In genomic region chr6:35392111-35392702, GRCh38 we compare ENCODE assay signal across 9 cellular contexts. TPM values are rescaled to one million over a fixed set of nuclear protein-coding genes. Genes with fewer than 3 reads are reported as not detected.
DNase-seq lines count a peak whose midpoint lies in the region; ATAC-seq, FAIRE-seq and TF ChIP-seq lines count a peak whose summit lies in the region.
"Had no signal": no experiment of that assay in that cellular context is flagged by ENCODE, and none has a peak within 500 bp of the region (broad histone marks: within the 10 kb centered on the region; RNA-seq: fewer than 3 reads in every experiment).

No MANE protein-coding gene starts in this region.

- peaks cover 12% of the 10 kb centered on the region for H3K36me3 Mint-ChIP-seq in activated T-cell treated with anti-CD3 and anti-CD28 coated beads, Interleukin-2, amount 50 U/mL, for 24 hours (ENCODE audit: low read depth)
- H3K36me3 Mint-ChIP-seq: activated CD8-positive, alpha-beta memory T cell treated with anti-CD3 and anti-CD28 coated beads, Interleukin-2, amount 10 ng/mL, durations not matched to agents 7 days and 5 days had no signal

- no peak for DNase-seq in activated T-cell treated with anti-CD3 and anti-CD28 coated beads, Interleukin-2, amount 50 U/mL, for 24 hours
- no peak for DNase-seq in activated T-cell treated with anti-CD3 and anti-CD28 coated beads, Interleukin-2, amount 50 U/mL, for 1 hour
- DNase-seq in SJSA1 (ENCODE audit: low read depth in 1 of 2, low spot score in 2 of 2) (no peak), kidney (peak; percentile 94), upper lobe of left lung (peak; percentile 58 to 86), NCI-H526 treated with DMSO at 0.1 percent for 48 hours (lab: John Stamatoyannopoulos, UW) (no peak), iPS-NIHi7 (ENCODE audit: extremely low spot score) (no peak), ascending aorta (ENCODE audit: low spot score in 2 of 2) (no peak)
- DNase-seq: activated CD8-positive, alpha-beta memory T cell treated with anti-CD3 and anti-CD28 coated beads, Interleukin-2, amount 10 ng/mL, durations not matched to agents 7 days and 5 days had no signal

- no peak overlapping the region for H3K4me3 Mint-ChIP-seq in activated T-cell treated with anti-CD3 and anti-CD28 coated beads, Interleukin-2, amount 50 U/mL, for 24 hours
- H3K4me3 Mint-ChIP-seq: activated CD8-positive, alpha-beta memory T cell treated with anti-CD3 and anti-CD28 coated beads, Interleukin-2, amount 10 ng/mL, durations not matched to agents 7 days and 5 days had no signal

- TF ChIP-seq POLR2A in upper lobe of left lung (IDR thresholded peaks at IDR 0.05): no peak

- H3K27me3 Mint-ChIP-seq in activated T-cell treated with anti-CD3 and anti-CD28 coated beads, Interleukin-2, amount 50 U/mL, for 24 hours: no peaks in the 10 kb centered on the region
- H3K27me3 Mint-ChIP-seq: activated CD8-positive, alpha-beta memory T cell treated with anti-CD3 and anti-CD28 coated beads, Interleukin-2, amount 10 ng/mL, durations not matched to agents 7 days and 5 days had no signal

- H3K4me1 ChIP-seq in SJSA1 (replicated peaks): peaks cover 68% of the 10 kb centered on the region
- peaks cover 0 to 21% of the 10 kb centered on the region in 2 donors for H3K4me1 ChIP-seq in kidney (ENCODE audit: control insufficient read depth in 1 of 2, insufficient read depth in 1 of 2, low read depth in 1 of 2, low read length in 2 of 2)
- H3K4me1 ChIP-seq in upper lobe of left lung: peaks cover 2 to 27% (median 14%) of the 10 kb centered on the region in 4 donors
- H3K4me1 ChIP-seq in ascending aorta: peaks cover 0 to 5% of the 10 kb centered on the region in 2 donors

- H3K9me3 ChIP-seq in SJSA1 (replicated peaks) (no peaks in the 10 kb centered on the region), kidney (ENCODE audit: control insufficient read depth in 1 of 2, low read length in 2 of 2) (no peaks in the 10 kb centered on the region), upper lobe of left lung (no peaks in the 10 kb centered on the region), ascending aorta (no peaks in the 10 kb centered on the region)

- no peak overlapping the region for H3K4me3 ChIP-seq in SJSA1
- H3K4me3 ChIP-seq in kidney (ENCODE audit: low read length in 2 of 2): no peak overlapping the region
- no peak overlapping the region for H3K4me3 ChIP-seq in upper lobe of left lung
- no peak overlapping the region for H3K4me3 ChIP-seq in ascending aorta

- peak; percentile 33 to 81 for ATAC-seq in upper lobe of left lung (ENCODE audit: low FRiP score in 2 of 2)
- ATAC-seq: activated CD8-positive, alpha-beta memory T cell treated with anti-CD3 and anti-CD28 coated beads, Interleukin-2, amount 10 ng/mL, durations not matched to agents 7 days and 5 days had no signal

- FAIRE-seq in kidney (lab: Jason Lieb, UNC): no peak

- 66 to 77% methylated on average over 7 to 12 of the region's 12 CpGs for WGBS in upper lobe of left lung, 2 donors

- TF ChIP-seq CTCF in kidney (IDR thresholded peaks at IDR 0.05; ENCODE audit: borderline replicate concordance, extremely low read depth, insufficient read depth) (no peak), upper lobe of left lung (IDR thresholded peaks at IDR 0.05) (no peak), ascending aorta (IDR thresholded peaks at IDR 0.05) (no peak)

- no peaks in the 10 kb centered on the region for H3K9me3 Mint-ChIP-seq in activated T-cell treated with anti-CD3 and anti-CD28 coated beads, Interleukin-2, amount 50 U/mL, for 24 hours

- H3K27ac ChIP-seq in SJSA1 (peak overlapping the region; percentile 89), kidney (ENCODE audit: low read depth in 2 of 2, low read length in 2 of 2) (peak overlapping the region; percentile 53 to 65), upper lobe of left lung (peak overlapping the region; percentile 46 to 66 (median 60)), ascending aorta (no peak overlapping the region)

- no peak for TF ChIP-seq EP300 in upper lobe of left lung (IDR thresholded peaks at IDR 0.05)

- H3K4me1 Mint-ChIP-seq in activated T-cell treated with anti-CD3 and anti-CD28 coated beads, Interleukin-2, amount 50 U/mL, for 24 hours (ENCODE audit: low read depth): peaks cover 63% of the 10 kb centered on the region

- H3K9ac ChIP-seq in kidney (ENCODE audit: low read length in 2 of 2): no peak overlapping the region

- intact Hi-C loops in kidney (cut with DNase I) (no loop called here), ascending aorta (cut with DNase I) (no loop called here)

- H3K27me3 ChIP-seq in SJSA1 (replicated peaks): no peaks in the 10 kb centered on the region
- H3K27me3 ChIP-seq in upper lobe of left lung: no peaks in the 10 kb centered on the region
- H3K27me3 ChIP-seq in ascending aorta: no peaks in the 10 kb centered on the region

- peak overlapping the region; percentile 56 for H3K27ac Mint-ChIP-seq in activated T-cell treated with anti-CD3 and anti-CD28 coated beads, Interleukin-2, amount 50 U/mL, for 24 hours

- H3K36me3 ChIP-seq in SJSA1 (peaks cover 24% of the 10 kb centered on the region), kidney (ENCODE audit: control insufficient read depth in 1 of 2, insufficient read depth in 2 of 2, low read length in 2 of 2) (no peaks in the 10 kb centered on the region), upper lobe of left lung (no peaks in the 10 kb centered on the region), ascending aorta (no peaks in the 10 kb centered on the region)

RNA-seq across cellular contexts. Expression of gene PPARD, which starts 49.8 kb away (rescaled TPM):
- 7.4 and 10.3 TPM in 2 replicates for total RNA-seq in SJSA1 (2014; rRNA removed; shearing (Covaris generic))
- total RNA-seq in kidney: 24.4 TPM
- 13.2 TPM for polyA plus RNA-seq in kidney (ENCODE audit: insufficient read depth, low read depth, low replicate concordance)
- total RNA-seq in upper lobe of left lung: 10 to 100 TPM; 14.8 to 48.2 (median 31.5) TPM
- 21.1 TPM for total RNA-seq in ascending aorta

RNA-seq across cellular contexts. Expression of gene FANCE, which starts 59.9 kb away (rescaled TPM):
- 16.3 and 20.2 TPM in 2 replicates for total RNA-seq in SJSA1 (2014; rRNA removed; shearing (Covaris generic))
- 2.7 TPM for total RNA-seq in kidney
- polyA plus RNA-seq in kidney (ENCODE audit: insufficient read depth, low read depth, low replicate concordance): 1.2 TPM
- 10 to 100 TPM in 3 of 6 donors, 1 to 10 TPM in 3; 6.1 to 13.3 (median 9.3) TPM for total RNA-seq in upper lobe of left lung
- 0.32 TPM for total RNA-seq in ascending aorta

Comparison
In these comparisons a context has a peak if more than half of its experiments do, and no peak if none do; other contexts are left out.
1. DNase-seq: peak in kidney (single experiment) and upper lobe of left lung (2 of 2); none in activated T-cell treated with anti-CD3 and anti-CD28 coated beads, Interleukin-2, amount 50 U/mL, for 24 hours (single experiment), activated T-cell treated with anti-CD3 and anti-CD28 coated beads, Interleukin-2, amount 50 U/mL, for 1 hour (single experiment), SJSA1 (0 of 2), NCI-H526 treated with DMSO at 0.1 percent for 48 hours (single experiment), iPS-NIHi7 (single experiment) and ascending aorta (0 of 2).
2. H3K27ac ChIP-seq: peak in SJSA1 (single experiment), kidney (2 of 2) and upper lobe of left lung (4 of 4); none in ascending aorta (0 of 2).